ENCODE assay signal across 12 cellular contexts in the genomic region with DNA sequence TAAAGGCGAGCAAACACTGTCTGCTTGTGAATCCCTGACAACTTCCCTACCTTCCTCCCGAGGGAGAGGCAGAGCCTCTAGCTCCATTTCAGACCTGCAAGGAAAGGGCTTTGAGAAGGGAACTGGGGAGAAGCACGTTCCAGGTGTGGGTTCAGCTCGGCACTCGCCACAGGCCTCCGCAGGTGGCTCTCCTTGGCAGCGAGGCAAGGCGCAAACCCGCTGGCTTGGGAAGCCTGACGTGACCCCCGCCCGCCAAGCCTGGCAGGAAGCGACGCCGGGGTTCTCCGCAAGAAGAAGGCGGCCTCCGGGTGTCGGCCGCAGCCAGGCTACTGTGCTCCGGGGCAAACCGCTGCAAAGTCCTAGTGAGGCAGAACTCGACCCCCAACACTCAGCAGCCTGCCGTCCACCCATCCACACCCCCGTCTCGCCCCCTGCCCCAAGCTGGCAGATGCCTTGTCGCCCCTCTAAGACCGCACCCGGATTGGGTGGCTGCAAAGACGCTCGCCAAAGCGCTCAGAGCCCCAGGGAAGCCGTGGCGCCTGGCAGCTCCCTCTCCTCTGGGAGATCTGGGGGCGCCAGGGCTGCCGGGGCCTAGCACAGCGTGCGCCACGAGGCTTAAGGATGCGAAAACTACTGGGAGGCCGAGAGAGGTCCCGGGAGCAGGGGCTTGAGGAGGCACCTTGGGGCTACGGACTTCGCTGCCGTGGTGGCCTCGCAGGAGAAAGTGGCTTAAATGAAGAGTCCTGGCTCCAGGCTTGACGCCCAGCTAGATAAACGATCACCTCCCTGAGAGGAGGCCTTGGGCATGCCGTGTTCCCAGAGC. TPM values are rescaled to one million over a fixed set of nuclear protein-coding genes. Genes with fewer than 3 reads are reported as not detected.
DNase-seq lines count a peak whose midpoint lies in the region; ATAC-seq and TF ChIP-seq lines count a peak whose summit lies in the region.
"Had no signal": no experiment of that assay in that cellular context is flagged by ENCODE, and none has a peak within 500 bp of the region (broad histone marks: within the 10 kb centered on the region; RNA-seq: fewer than 3 reads in every experiment).

No MANE protein-coding gene starts in this region.

- H3K27me3 ChIP-seq in esophagus muscularis mucosa: peaks cover 3 to 76% (median 48%) of the 10 kb centered on the region in 4 donors
- H3K27me3 ChIP-seq: testis had no signal

- H3K9me3 ChIP-seq in esophagus muscularis mucosa: peaks cover 0 to 20% (median 18%) of the 10 kb centered on the region in 4 donors
- H3K9me3 ChIP-seq: testis had no signal

- in situ Hi-C loops in GM13976 (cut with MboI; ENCODE audit: low sequenced_read_pairs, unreplicated experiment): no loop called here

- H3K36me3 ChIP-seq in esophagus muscularis mucosa: no peaks in the 10 kb centered on the region

- DNase-seq in GM13976 (ENCODE audit: low spot score) (peak; percentile 38), M059J (ENCODE audit: low read depth) (peak; percentile 35), germinal center (ENCODE audit: low spot score) (peak; percentile 3), skeletal muscle cell (ENCODE audit: low read depth) (no peak), NCI-H748 treated with DMSO at 0.1 percent for 48 hours (lab: John Stamatoyannopoulos, UW) (no peak), esophagus muscularis mucosa (ENCODE audit: extremely low spot score) (no peak)
- DNase-seq: DND-41; nephron progenitor cell; stimulated activated CD4-positive, alpha-beta T cell treated with anti-CD3 and anti-CD28 coated beads, Interleukin-4, amount 100 ng/mL, for 1 hour; testis had no signal

- H3K4me3 ChIP-seq in skeletal muscle cell (ENCODE audit: low read depth, low read length) (peak overlapping the region; percentile 10), esophagus muscularis mucosa (peak overlapping the region in 1 of 4 donors; percentile 4)
- H3K4me3 ChIP-seq: testis had no signal

- TF ChIP-seq EP300 in esophagus muscularis mucosa (IDR thresholded peaks at IDR 0.05): no peak

- ATAC-seq in HG02973 (IDR thresholded peaks at IDR 0.05; ENCODE audit: unreplicated experiment): no peak
- ATAC-seq: Right ventricle myocardium inferior had no signal

- TF ChIP-seq CTCF in GM13976 (IDR thresholded peaks at IDR 0.05; ENCODE audit: borderline replicate concordance, control extremely low read depth, extremely low read depth, insufficient read depth, missing control alignments): no peak
- no peak for TF ChIP-seq CTCF in esophagus muscularis mucosa (IDR thresholded peaks at IDR 0.05)

- intact Hi-C loops in esophagus muscularis mucosa (cut with DNase I): no loop called here

- 18% methylated on average over 15 of the region's 49 CpGs for WGBS in esophagus muscularis mucosa

- no peak overlapping the region for H3K27ac ChIP-seq in esophagus muscularis mucosa (replicated peaks in 1 of 4)
- H3K27ac ChIP-seq: testis had no signal

- peaks cover 1 to 24% (median 14%) of the 10 kb centered on the region in 4 donors for H3K4me1 ChIP-seq in esophagus muscularis mucosa
- H3K4me1 ChIP-seq: testis had no signal

- TF ChIP-seq POLR2A in esophagus muscularis mucosa (IDR thresholded peaks at IDR 0.05; ENCODE audit: low read depth): no peak

RNA-seq across cellular contexts. Expression of a gene that starts 21.8 kb away (rescaled TPM):
- 1.6 and 2.6 TPM in 2 replicates for total RNA-seq in M059J (2014; rRNA removed; shearing (Covaris generic))
- total RNA-seq in esophagus muscularis mucosa: 1 to 10 TPM; 1.2 to 7.0 (median 4.7) TPM
- total RNA-seq: Right ventricle myocardium inferior had no signal

RNA-seq across cellular contexts. Expression of a gene that starts 38.4 kb away (rescaled TPM):
- 28.5 and 40.2 TPM in 2 replicates for total RNA-seq in M059J (2014; rRNA removed; shearing (Covaris generic))
- 10 to 100 TPM; 15.9 to 22.8 (median 18.3) TPM for total RNA-seq in esophagus muscularis mucosa

Comparison
In these comparisons a context has a peak if more than half of its experiments do, and no peak if none do; other contexts are left out.
1. DNase-seq: peak in GM13976 (single experiment), M059J (single experiment) and germinal center (single experiment); none in skeletal muscle cell (single experiment), NCI-H748 treated with DMSO at 0.1 percent for 48 hours (single experiment) and esophagus muscularis mucosa (single experiment).